8 cellular contexts compared by ENCODE assay signal in the genomic region with DNA sequence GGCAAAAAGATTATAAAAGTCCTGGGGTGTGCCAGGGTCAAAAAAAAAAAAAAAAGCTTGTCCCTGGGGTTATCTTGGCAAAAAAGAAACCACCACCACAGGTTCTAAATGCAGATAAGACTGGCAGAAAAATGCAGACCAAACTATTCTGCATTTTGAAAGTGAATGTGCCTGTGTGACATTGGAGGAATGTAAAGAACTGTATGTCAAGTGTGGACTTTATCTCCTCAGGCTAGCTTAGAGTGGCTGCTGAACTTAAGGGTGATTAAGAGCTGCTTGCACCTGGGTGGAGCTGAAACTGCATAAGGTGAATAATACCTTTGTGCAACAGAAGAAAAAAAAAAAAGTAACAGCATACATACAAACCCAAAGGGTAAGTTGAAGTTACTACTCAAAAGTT. TPM values are rescaled to one million over a fixed set of nuclear protein-coding genes. Genes with fewer than 3 reads are reported as not detected.
A peak's percentile ranks its signal among the peaks of the same experiment; 100 is the strongest.
DNase-seq lines count a peak whose midpoint lies in the region; ATAC-seq, FAIRE-seq and TF ChIP-seq lines count a peak whose summit lies in the region.

No MANE protein-coding gene starts in this region.

- H3K9me3 ChIP-seq in H1 (ENCODE audit: insufficient read depth in 2 of 2, low read depth in 1 of 2, low read length in 1 of 2) = no peaks in the 10 kb centered on the region
- H3K9me3 ChIP-seq in trophoblast cell (ENCODE audit: insufficient read depth, low read depth, low read length) = no peaks in the 10 kb centered on the region

- H4K91ac ChIP-seq in H1 (replicated peaks; ENCODE audit: insufficient read length, low read length) (no peak overlapping the region), trophoblast cell (ENCODE audit: low read depth, low read length) (no peak overlapping the region)

- H3K56ac ChIP-seq in H1 (replicated peaks; ENCODE audit: insufficient read length, low read depth, low read length) = no peak overlapping the region

- H2BK15ac ChIP-seq in H1 (ENCODE audit: low read length) = 0 out of 2 replicates have a peak overlapping the region, but pooled peaks have one; percentile 13

- no peak for TF ChIP-seq RAD21 in H1 (IDR thresholded peaks at IDR 0.05 in 1 of 2, conservative IDR thresholded peaks at IDR 0.05 in 1 of 2; ENCODE audit: low read depth in 2 of 2, low read length in 2 of 2)

- H3K36me3 ChIP-seq in H1 (ENCODE audit: control insufficient read depth in 2 of 4, insufficient read depth in 4 of 4, low read length in 3 of 4) (no peaks in the 10 kb centered on the region), trophoblast cell (ENCODE audit: control insufficient read depth in 1 of 2, insufficient read depth in 2 of 2, low read length in 2 of 2) (no peaks in the 10 kb centered on the region)

- H3K79me1 ChIP-seq in H1 (ENCODE audit: low read depth, low read length) (no peaks in the 10 kb centered on the region), trophoblast cell (ENCODE audit: low read length) (peaks cover 10% of the 10 kb centered on the region)

- peaks cover 0 to 29% of the 10 kb centered on the region in 2 experiments; a peak in 2 of 4 replicates for H3K79me2 ChIP-seq in H1 (ENCODE audit: control insufficient read depth in 1 of 2, insufficient read depth in 2 of 2, low read length in 2 of 2)
- peaks cover 6% of the 10 kb centered on the region for H3K79me2 ChIP-seq in trophoblast cell (ENCODE audit: control insufficient read depth, insufficient read depth, low read length, poor library complexity)

- H3K4me3 ChIP-seq in H1 (ENCODE audit: extremely low read depth in 1 of 4, insufficient read depth in 2 of 4, low read depth in 3 of 4, low read length in 4 of 4) (0 out of 8 replicates have a peak overlapping the region, but pooled peaks of 1 of the 4 experiments have one; percentile 77), trophoblast cell (ENCODE audit: low read depth, low read length) (no peak overlapping the region), foreskin fibroblast (ENCODE audit: low read depth in 1 of 2, low read length in 2 of 2) (no peak overlapping the region)

- H4K12ac ChIP-seq in trophoblast cell (ENCODE audit: low read depth, low read length) = no peak overlapping the region

- H3K18ac ChIP-seq in H1 (ENCODE audit: extremely low read depth, low read length) = no peak overlapping the region
- no peak overlapping the region for H3K18ac ChIP-seq in trophoblast cell (ENCODE audit: low read length)

- H3K4me2 ChIP-seq in H1 (ENCODE audit: insufficient read depth in 1 of 2, low read depth in 2 of 2, low read length in 2 of 2) (no peak overlapping the region; a peak in 1 of 4 replicates), trophoblast cell (ENCODE audit: low read length) (no peak overlapping the region)

- H2AFZ ChIP-seq in H1 (ENCODE audit: low read length) = no peak overlapping the region
- no peak overlapping the region for H2AFZ ChIP-seq in trophoblast cell (ENCODE audit: insufficient read depth, low read length, poor library complexity)

- CTCF ChIA-PET in H1 (lab: Charles Lee; ENCODE audit: partially characterized antibody) = interaction anchor here (0.6 to 0.8 kb wide), 2 partner anchors 88 to 447 kb away, joined by 3 to 4 read pairs; no protein-coding TSS in a partner anchor

- POLR2A ChIA-PET in H1 (lab: Charles Lee; ENCODE audit: partially characterized antibody) = no interaction called here

- no peak overlapping the region for H3K27ac ChIP-seq in H1 (ENCODE audit: low read depth, low read length)
- H3K27ac ChIP-seq in trophoblast cell (ENCODE audit: low read depth, low read length) = no peak overlapping the region

- H2BK5ac ChIP-seq in H1 (ENCODE audit: low read depth, low read length) (no peak overlapping the region), trophoblast cell (ENCODE audit: low read depth, low read length, poor library complexity) (no peak overlapping the region)

- no peak overlapping the region for H2BK12ac ChIP-seq in H1 (ENCODE audit: low read depth, low read length)
- no peak overlapping the region for H2BK12ac ChIP-seq in trophoblast cell (ENCODE audit: low read length)

- TF ChIP-seq EP300 in H1 (IDR thresholded peaks at IDR 0.05; ENCODE audit: borderline replicate concordance in 1 of 2, low read depth in 2 of 2, low read length in 2 of 2) = no peak

- H2BK20ac ChIP-seq in H1 (ENCODE audit: low read length) = no peak overlapping the region

- H2AK5ac ChIP-seq in H1 (ENCODE audit: low read depth, low read length) = no peak overlapping the region
- H2AK5ac ChIP-seq in trophoblast cell (ENCODE audit: low read length) = no peak overlapping the region

- H3K14ac ChIP-seq in H1 (ENCODE audit: insufficient read length) = no peak overlapping the region
- no peak overlapping the region for H3K14ac ChIP-seq in trophoblast cell (ENCODE audit: low read length)

- no peak overlapping the region for H3K9ac ChIP-seq in H1 (replicated peaks in 1 of 4; ENCODE audit: extremely low read depth in 1 of 4, low read depth in 3 of 4, low read length in 3 of 4)
- no peak overlapping the region for H3K9ac ChIP-seq in trophoblast cell (ENCODE audit: low read length)

- H2BK120ac ChIP-seq in H1 (replicated peaks; ENCODE audit: low read depth, low read length) (no peak overlapping the region), trophoblast cell (ENCODE audit: insufficient read depth, low read length, poor library complexity) (no peak overlapping the region)

- no peak overlapping the region for H3K23ac ChIP-seq in H1 (ENCODE audit: insufficient read length)
- no peak overlapping the region for H3K23ac ChIP-seq in trophoblast cell (ENCODE audit: low read length)

- TF ChIP-seq CTCF in H1 (IDR thresholded peaks at IDR 0.05; ENCODE audit: control extremely low read depth in 1 of 3, insufficient read depth in 1 of 3, low read depth in 1 of 3, low read length in 3 of 3) = no peak
- TF ChIP-seq CTCF in foreskin fibroblast (IDR thresholded peaks at IDR 0.05; ENCODE audit: low read depth, low read length) = no peak
- no peak for TF ChIP-seq CTCF in omental fat pad (IDR thresholded peaks at IDR 0.05)

- no peak overlapping the region for H3K4ac ChIP-seq in H1 (replicated peaks; ENCODE audit: insufficient read length, low read depth, low read length)
- no peak overlapping the region for H3K4ac ChIP-seq in trophoblast cell (ENCODE audit: low read depth, low read length)

- FAIRE-seq in H1 (lab: Jason Lieb, UNC) = no peak

- H4K5ac ChIP-seq in H1 (ENCODE audit: insufficient read length, low read depth, low read length) = no peak overlapping the region

- H3K4me1 ChIP-seq in H1 (replicated peaks in 1 of 4; ENCODE audit: control insufficient read depth in 3 of 4, insufficient read depth in 4 of 4, low read length in 3 of 4) (peaks cover 0 to 5% (median 3%) of the 10 kb centered on the region in 4 experiments; a peak in 3 of 7 replicates), trophoblast cell (ENCODE audit: control insufficient read depth in 1 of 2, insufficient read depth in 2 of 2, low read length in 2 of 2) (peaks cover 3 to 7% of the 10 kb centered on the region in 2 experiments)

- H3K27me3 ChIP-seq in H1 (replicated peaks in 1 of 4; ENCODE audit: control insufficient read depth in 3 of 4, extremely low read depth in 1 of 4, insufficient read depth in 3 of 4, low read length in 3 of 4) (no peaks in the 10 kb centered on the region; a peak in 1 of 7 replicates), trophoblast cell (ENCODE audit: insufficient read depth, low read length) (no peaks in the 10 kb centered on the region)

- H4K20me1 ChIP-seq in H1 (replicated peaks in 1 of 2; ENCODE audit: control insufficient read depth in 1 of 2, insufficient read depth in 2 of 2, low read length in 2 of 2) = no peaks in the 10 kb centered on the region

- peak; percentile 30 for DNase-seq in DMS 273 (lab: John Stamatoyannopoulos, UW; ENCODE audit: unreplicated experiment)
- DNase-seq in DMS 273 treated with DMSO at 0.1 percent for 48 hours (lab: John Stamatoyannopoulos, UW) = no peak
- DNase-seq in RKO (ENCODE audit: low spot score) = peak; percentile 29
- DNase-seq in H1 (ENCODE audit: low read depth in 1 of 2, low spot score in 2 of 2) = no peak
- peak; percentile 66 to 88 for DNase-seq in trophoblast cell
- DNase-seq in stimulated activated naive CD4-positive, alpha-beta T cell (lab: John Stamatoyannopoulos, UW) = no peak
- no peak for DNase-seq in foreskin fibroblast
- no peak for DNase-seq in omental fat pad (ENCODE audit: low spot score)

- H4K8ac ChIP-seq in H1 (ENCODE audit: extremely low read depth, insufficient read depth, low read length) = no peak overlapping the region
- no peak overlapping the region for H4K8ac ChIP-seq in trophoblast cell (ENCODE audit: low read depth, low read length)

- no peak for ATAC-seq in omental fat pad (ENCODE audit: low FRiP score)

- H3K23me2 ChIP-seq in H1 (ENCODE audit: low read depth, low read length) = peaks cover 3% of the 10 kb centered on the region

- no peak for TF ChIP-seq POLR2A in H1 (IDR thresholded peaks at IDR 0.05; ENCODE audit: control extremely low read depth in 1 of 2, low read depth in 2 of 2, low read length in 2 of 2)

TF ChIP-seq in H1, 55 proteins besides CTCF, POLR2A, EP300 and RAD21:
- TF ChIP-seq CTBP2 (IDR thresholded peaks at IDR 0.05; ENCODE audit: borderline replicate concordance, insufficient read depth, insufficient read length, low read length) = no peak
- no peak for TF ChIP-seq EZH2 (IDR thresholded peaks at IDR 0.05; ENCODE audit: low read depth, low read length, severe bottlenecking)

RNA-seq across cellular contexts. Expression of gene NAPEPLD, which starts 1.3 kb away (rescaled TPM):
- 9.1 and 9.9 TPM in 2 replicates for total RNA-seq in H1 (2021; fragmentation: NEBNext Ultra II Directional; extraction: Animal tissue kit (Norgen Biotek cat#: 25700))
- 3.2 and 4.2 TPM in 2 replicates for polyA plus RNA-seq in H1 (2011; rRNA removed)
- polyA plus RNA-seq in H1 (2011; cell fraction: cytosol; rRNA removed) = 4.9 TPM
- polyA plus RNA-seq in H1 (2011; cell fraction: nucleus; rRNA removed) = 5.1 TPM
- polyA plus RNA-seq in H1 (2012, experiment 1 of 2) = 3.4 to 5.2 TPM (median 3.7 TPM) in 4 replicates
- 0.39 TPM for polyA plus RNA-seq in H1 (2012, experiment 2 of 2)
- polyA plus RNA-seq in H1 (2013, experiment 1 of 2) = 8.0 TPM
- polyA plus RNA-seq in H1 (2013, experiment 2 of 2) = 6.3 TPM
- 9.0 and 9.7 TPM in 2 replicates for polyA minus RNA-seq in H1 (2011; rRNA and poly(A)+ RNA removed)
- polyA minus RNA-seq in H1 (2011; cell fraction: cytosol; rRNA and poly(A)+ RNA removed) = 5.2 TPM
- 23.7 TPM for polyA minus RNA-seq in H1 (2011; cell fraction: nucleus; rRNA and poly(A)+ RNA removed)
- 2.5 and 2.7 TPM in 2 replicates for polyA plus RNA-seq in trophoblast cell (2013)
- 10 to 100 TPM in 2 of 4 donors, 1 to 10 TPM in 2; 5.9 to 13.1 (median 8.6) TPM for total RNA-seq in omental fat pad

Comparison
In these comparisons a context has a peak if more than half of its experiments do, and no peak if none do; other contexts are left out.
1. DNase-seq: peak in DMS 273 (single experiment), RKO (single experiment) and trophoblast cell (2 of 2); none in DMS 273 treated with DMSO at 0.1 percent for 48 hours (single experiment), H1 (0 of 2), stimulated activated naive CD4-positive, alpha-beta T cell (0 of 6), foreskin fibroblast (0 of 2) and omental fat pad (single experiment).